Comparison of ENCODE assay signal across 1 cellular context in genomic region chr22:21571679-21572078, GRCh38.
TF ChIP-seq lines count a peak whose summit lies in the region.

No MANE protein-coding gene starts in this region.

TF ChIP-seq in GM12878, 131 proteins besides CTCF, POLR2A, EP300 and RAD21:
- TF ChIP-seq ASH2L (IDR thresholded peaks at IDR 0.05; ENCODE audit: borderline replicate concordance, low read depth) (no peak), SIX5 (IDR thresholded peaks at IDR 0.05; ENCODE audit: low read depth, low read length, severe bottlenecking) (no peak), ETV6 (conservative IDR thresholded peaks at IDR 0.05 in 1 of 2, IDR thresholded peaks at IDR 0.05 in 1 of 2; ENCODE audit: borderline replicate concordance in 1 of 2, low read depth in 1 of 2) (no peak), NBN (IDR thresholded peaks at IDR 0.05) (no peak), NFXL1 (IDR thresholded peaks at IDR 0.05; ENCODE audit: borderline replicate concordance) (no peak)
